In the genomic region with DNA sequence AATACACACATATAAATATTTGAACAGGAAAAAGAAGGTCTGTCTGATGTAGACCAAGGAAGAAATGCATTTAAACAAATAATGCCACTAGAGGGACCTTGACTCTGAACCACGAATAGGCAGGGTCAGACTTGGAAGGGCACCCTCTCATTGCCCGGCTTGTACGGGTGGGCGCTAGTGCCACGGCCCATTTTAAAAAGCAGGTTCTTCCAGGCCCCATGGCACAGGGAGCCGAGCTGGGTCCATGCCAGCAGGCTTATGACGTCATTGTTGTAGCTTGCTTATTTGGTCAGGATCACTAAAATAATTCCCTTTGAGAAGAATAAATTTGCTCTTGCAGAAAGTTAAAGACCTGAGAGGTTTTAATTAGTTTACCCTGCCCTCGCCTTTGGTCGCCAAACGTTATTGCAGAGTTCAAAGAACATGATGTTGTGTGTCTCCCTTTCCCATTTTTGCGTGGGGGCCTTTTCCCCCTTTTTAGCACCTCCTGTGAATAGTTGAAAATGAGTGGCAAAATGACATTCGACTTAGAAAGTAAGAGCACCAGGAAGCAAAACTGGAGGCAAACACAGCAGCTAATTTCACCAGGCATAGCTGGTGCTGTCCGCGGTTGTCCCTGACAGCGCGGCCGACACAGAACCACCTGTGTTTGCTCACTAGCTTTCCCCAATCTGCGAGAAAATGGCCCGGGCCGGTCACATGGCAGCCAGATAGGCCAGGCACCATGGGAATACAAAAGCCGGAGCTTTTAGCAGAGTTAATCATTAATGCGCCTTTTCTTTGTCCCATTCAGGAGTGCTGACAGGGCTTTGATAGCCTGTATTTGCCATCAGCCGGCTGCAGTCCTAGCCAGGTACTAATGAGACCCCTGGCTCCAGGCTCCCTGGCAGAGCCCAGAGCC, we compare ENCODE assay signal across 12 cellular contexts.
A peak's percentile ranks its signal among the peaks of the same experiment; 100 is the strongest.
DNase-seq lines count a peak whose midpoint lies in the region; ATAC-seq, FAIRE-seq and TF ChIP-seq lines count a peak whose summit lies in the region.
"Had no signal": no experiment of that assay in that cellular context is flagged by ENCODE, and none has a peak within 500 bp of the region (broad histone marks: within the 10 kb centered on the region; RNA-seq: fewer than 3 reads in every experiment).

No MANE protein-coding gene starts in this region.

- H3K4me3 ChIP-seq in GM23248 (no peak overlapping the region), K562 (no peak overlapping the region)
- H3K4me3 ChIP-seq: gastroesophageal sphincter had no signal

- H3F3A ChIP-seq in GM23248 (ENCODE audit: insufficient read depth), result no peaks in the 10 kb centered on the region

- TF ChIP-seq POLR2A in K562 (conservative IDR thresholded peaks at IDR 0.05), result no peak

- no peaks in the 10 kb centered on the region for H3K27me3 ChIP-seq in GM23248 (replicated peaks; ENCODE audit: insufficient read depth)
- H3K27me3 ChIP-seq in K562 (ENCODE audit: control insufficient read depth in 2 of 2, insufficient read depth in 2 of 2, low read length in 2 of 2), result no peaks in the 10 kb centered on the region

- H3K9me3 ChIP-seq in GM23248 (ENCODE audit: low read depth) (no peaks in the 10 kb centered on the region), K562 (replicated peaks; ENCODE audit: control insufficient read depth, insufficient read depth, low read depth, low read length) (no peaks in the 10 kb centered on the region)
- H3K9me3 ChIP-seq: gastroesophageal sphincter had no signal

- no peak for TF ChIP-seq EP300 in K562 (IDR thresholded peaks at IDR 0.05; ENCODE audit: low read length)

- TF ChIP-seq CTCF in K562 (IDR thresholded peaks at IDR 0.05 in 2 of 3, conservative IDR thresholded peaks at IDR 0.05 in 1 of 3; ENCODE audit: insufficient read depth in 2 of 3, low read depth in 1 of 3, low read length in 3 of 3), result peak in 1 of 3 experiments; percentile 25; a peak in 1 of 6 replicates

- POLR2A ChIA-PET in K562 (lab: Yijun Ruan, JAX), result interaction anchor here (0.6 to 1.5 kb wide), 4 partner anchors 8 to 102 kb away, joined by 3 to 9 read pairs (median 4); no protein-coding TSS in a partner anchor

- intact Hi-C loops in K562 (cut with micrococcal nuclease), result loop anchor here (5.0 to 10.0 kb wide), 2 partner anchors 97 to 194 kb away; no protein-coding TSS in a partner anchor

- CTCF ChIA-PET in K562 (lab: Yijun Ruan, JAX; ENCODE audit: low intra/inter-chr PET ratio), result no interaction called here

- H3K4me1 ChIP-seq in GM23248 (ENCODE audit: insufficient read depth) (no peaks in the 10 kb centered on the region), K562 (replicated peaks in 1 of 2; ENCODE audit: control insufficient read depth in 2 of 2, insufficient read depth in 2 of 2, low read length in 2 of 2) (peaks cover 0 to 3% of the 10 kb centered on the region in 2 experiments; a peak in 2 of 5 replicates)
- H3K4me1 ChIP-seq: gastroesophageal sphincter had no signal

- in situ Hi-C loops in GM23248 (cut with MboI) (no loop called here), K562 (cut with MboI) (no loop called here)

- no peaks in the 10 kb centered on the region for H4K20me1 ChIP-seq in GM23248 (ENCODE audit: insufficient read depth)
- no peaks in the 10 kb centered on the region for H4K20me1 ChIP-seq in K562 (replicated peaks; ENCODE audit: control insufficient read depth, insufficient read depth, low read length)

- DNase-seq in GM23248, result peak; percentile 5
- peak; percentile 98 to 99 for DNase-seq in NCI-H2081 (lab: John Stamatoyannopoulos, UW)
- no peak for DNase-seq in K562 (ENCODE audit: extremely low read depth in 1 of 4, low spot score in 3 of 4)
- DNase-seq in mucosa of gallbladder (ENCODE audit: low spot score), result peak; percentile 88
- no peak for DNase-seq in activated T-cell treated with anti-CD3 and anti-CD28 coated beads, Interleukin-2, amount 50 U/mL, for 48 hours
- DNase-seq in hippocampal formation (lab: John Stamatoyannopoulos, UW), result no peak
- DNase-seq in activated CD4-positive, alpha-beta T cell treated with anti-CD3 and anti-CD28 coated beads, Interleukin-2, amount 50 U/mL, for 4 hours, result no peak
- DNase-seq: activated B cell treated with CpG ODN at 0.5 μM for 24 hours, NCI-H1694 had no signal

- H3K79me2 ChIP-seq in GM23248 (ENCODE audit: insufficient read depth), result no peaks in the 10 kb centered on the region
- H3K79me2 ChIP-seq in K562 (ENCODE audit: control insufficient read depth, insufficient read depth, low read length), result no peaks in the 10 kb centered on the region

- H3K27ac ChIP-seq in GM23248, result no peak overlapping the region
- H3K27ac ChIP-seq in K562 (ENCODE audit: extremely low read depth, low read depth, low read length), result no peak overlapping the region
- H3K27ac ChIP-seq: gastroesophageal sphincter had no signal

- no TSS peak for BruUV-seq in K562 (replicated peaks; lab: Mats Ljungman, UMichigan)

- H3K9ac ChIP-seq in GM23248 (no peak overlapping the region), K562 (ENCODE audit: insufficient read depth in 1 of 2, low read depth in 2 of 2, low read length in 2 of 2) (no peak overlapping the region)

- H3K4me2 ChIP-seq in GM23248 (ENCODE audit: unreplicated experiment) (no peak overlapping the region), K562 (ENCODE audit: insufficient read depth, low read length) (no peak overlapping the region)

- H3K36me3 ChIP-seq in GM23248 (ENCODE audit: low read depth), result no peaks in the 10 kb centered on the region
- no peaks in the 10 kb centered on the region for H3K36me3 ChIP-seq in K562 (ENCODE audit: control insufficient read depth, insufficient read depth, low read length)
- H3K36me3 ChIP-seq: gastroesophageal sphincter had no signal

- TF ChIP-seq RAD21 in K562 (CRISPR knock-in tag; conservative IDR thresholded peaks at IDR 0.05 in 1 of 2, IDR thresholded peaks at IDR 0.05 in 1 of 2), result no peak; a peak in 1 of 4 replicates

- 46 to 47% methylated on average over 23 of the region's 23 CpGs for WGBS in GM23248 (ENCODE audit: low coverage in 1 of 2, low lambda C conversion rate in 2 of 2, missing lambda C conversion rate in 2 of 2), 2 experiments
- 52% methylated on average over 22 of the region's 23 CpGs for WGBS in K562 (ENCODE audit: insufficient coverage, low coverage, missing lambda C conversion rate)

- no peak for FAIRE-seq in K562 (lab: Jason Lieb, UNC)
- FAIRE-seq: D721Med had no signal

- H3K9me1 ChIP-seq in K562 (ENCODE audit: control insufficient read depth, insufficient read depth, low read length), result no peaks in the 10 kb centered on the region

- ATAC-seq in K562 (no peak; the same call in 2 of the 3 replicates), HG02970 (IDR thresholded peaks at IDR 0.05; ENCODE audit: low FRiP score, unreplicated experiment) (no peak)
- ATAC-seq: gastroesophageal sphincter had no signal

- H3K9me2 ChIP-seq in GM23248 (ENCODE audit: insufficient read depth), result no peaks in the 10 kb centered on the region

- H2AFZ ChIP-seq in GM23248, result no peak overlapping the region
- H2AFZ ChIP-seq in K562 (ENCODE audit: low read depth, low read length), result no peak overlapping the region

TF ChIP-seq in K562, 482 proteins besides CTCF, POLR2A, EP300 and RAD21 (continues in another document):
- no peak for TF ChIP-seq ZNF707 (CRISPR knock-in tag; conservative IDR thresholded peaks at IDR 0.05)
- TF ChIP-seq, protein P1, sequence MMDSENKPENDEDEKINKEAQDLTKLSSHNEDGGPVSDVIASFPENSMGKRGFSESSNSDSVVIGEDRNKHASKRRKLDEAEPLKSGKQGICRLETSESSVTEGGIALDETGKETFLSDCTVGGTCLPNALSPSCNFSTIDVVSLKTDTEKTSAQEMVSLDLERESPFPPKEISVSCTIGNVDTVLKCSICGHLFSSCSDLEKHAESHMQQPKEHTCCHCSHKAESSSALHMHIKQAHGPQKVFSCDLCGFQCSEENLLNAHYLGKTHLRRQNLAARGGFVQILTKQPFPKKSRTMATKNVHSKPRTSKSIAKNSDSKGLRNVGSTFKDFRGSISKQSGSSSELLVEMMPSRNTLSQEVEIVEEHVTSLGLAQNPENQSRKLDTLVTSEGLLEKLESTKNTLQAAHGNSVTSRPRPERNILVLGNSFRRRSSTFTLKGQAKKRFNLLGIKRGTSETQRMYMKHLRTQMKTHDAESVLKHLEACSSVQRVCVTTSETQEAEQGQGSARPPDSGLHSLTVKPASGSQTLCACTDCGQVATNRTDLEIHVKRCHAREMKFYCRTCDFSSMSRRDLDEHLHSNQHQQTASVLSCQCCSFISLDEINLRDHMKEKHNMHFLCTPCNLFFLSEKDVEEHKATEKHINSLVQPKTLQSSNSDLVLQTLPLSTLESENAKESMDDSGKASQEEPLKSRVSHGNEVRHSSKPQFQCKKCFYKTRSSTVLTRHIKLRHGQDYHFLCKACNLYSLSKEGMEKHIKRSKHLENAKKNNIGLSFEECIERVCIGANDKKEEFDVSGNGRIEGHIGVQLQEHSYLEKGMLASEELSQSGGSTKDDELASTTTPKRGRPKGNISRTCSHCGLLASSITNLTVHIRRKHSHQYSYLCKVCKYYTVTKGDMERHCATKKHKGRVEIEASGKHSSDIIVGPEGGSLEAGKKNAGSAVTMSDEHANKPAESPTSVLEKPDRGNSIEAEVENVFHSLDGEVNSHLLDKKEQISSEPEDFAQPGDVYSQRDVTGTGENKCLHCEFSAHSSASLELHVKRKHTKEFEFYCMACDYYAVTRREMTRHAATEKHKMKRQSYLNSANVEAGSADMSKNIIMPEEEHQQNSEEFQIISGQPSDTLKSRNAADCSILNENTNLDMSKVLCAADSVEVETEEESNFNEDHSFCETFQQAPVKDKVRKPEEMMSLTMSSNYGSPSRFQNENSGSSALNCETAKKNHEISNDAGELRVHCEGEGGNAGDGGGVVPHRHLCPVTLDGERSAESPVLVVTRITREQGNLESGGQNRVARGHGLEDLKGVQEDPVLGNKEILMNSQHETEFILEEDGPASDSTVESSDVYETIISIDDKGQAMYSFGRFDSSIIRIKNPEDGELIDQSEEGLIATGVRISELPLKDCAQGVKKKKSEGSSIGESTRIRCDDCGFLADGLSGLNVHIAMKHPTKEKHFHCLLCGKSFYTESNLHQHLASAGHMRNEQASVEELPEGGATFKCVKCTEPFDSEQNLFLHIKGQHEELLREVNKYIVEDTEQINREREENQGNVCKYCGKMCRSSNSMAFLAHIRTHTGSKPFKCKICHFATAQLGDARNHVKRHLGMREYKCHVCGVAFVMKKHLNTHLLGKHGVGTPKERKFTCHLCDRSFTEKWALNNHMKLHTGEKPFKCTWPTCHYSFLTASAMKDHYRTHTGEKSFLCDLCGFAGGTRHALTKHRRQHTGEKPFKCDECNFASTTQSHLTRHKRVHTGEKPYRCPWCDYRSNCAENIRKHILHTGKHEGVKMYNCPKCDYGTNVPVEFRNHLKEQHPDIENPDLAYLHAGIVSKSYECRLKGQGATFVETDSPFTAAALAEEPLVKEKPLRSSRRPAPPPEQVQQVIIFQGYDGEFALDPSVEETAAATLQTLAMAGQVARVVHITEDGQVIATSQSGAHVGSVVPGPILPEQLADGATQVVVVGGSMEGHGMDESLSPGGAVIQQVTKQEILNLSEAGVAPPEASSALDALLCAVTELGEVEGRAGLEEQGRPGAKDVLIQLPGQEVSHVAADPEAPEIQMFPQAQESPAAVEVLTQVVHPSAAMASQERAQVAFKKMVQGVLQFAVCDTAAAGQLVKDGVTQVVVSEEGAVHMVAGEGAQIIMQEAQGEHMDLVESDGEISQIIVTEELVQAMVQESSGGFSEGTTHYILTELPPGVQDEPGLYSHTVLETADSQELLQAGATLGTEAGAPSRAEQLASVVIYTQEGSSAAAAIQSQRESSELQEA (IDR thresholded peaks at IDR 0.05; ENCODE audit: low read depth), result no peak

Comparison
In these comparisons a context has a peak if more than half of its experiments do, and no peak if none do; other contexts are left out.
1. DNase-seq: peak in GM23248 (single experiment), NCI-H2081 (2 of 2) and mucosa of gallbladder (single experiment); none in K562 (0 of 4), activated T-cell treated with anti-CD3 and anti-CD28 coated beads, Interleukin-2, amount 50 U/mL, for 48 hours (0 of 2), hippocampal formation (0 of 2) and activated CD4-positive, alpha-beta T cell treated with anti-CD3 and anti-CD28 coated beads, Interleukin-2, amount 50 U/mL, for 4 hours (0 of 2).